15 cellular contexts compared by ENCODE assay signal in genomic region chr5:142806769-142807377, GRCh38. TPM values are rescaled to one million over a fixed set of nuclear protein-coding genes. Genes with fewer than 3 reads are reported as not detected.
DNase-seq lines count a peak whose midpoint lies in the region; ATAC-seq and TF ChIP-seq lines count a peak whose summit lies in the region.
"Had no signal": no experiment of that assay in that cellular context is flagged by ENCODE, and none has a peak within 500 bp of the region (broad histone marks: within the 10 kb centered on the region; RNA-seq: fewer than 3 reads in every experiment).

No MANE protein-coding gene starts in this region.

- no peaks in the 10 kb centered on the region; the same call in 1 of the 2 replicates for H3K79me2 ChIP-seq in SK-N-SH (ENCODE audit: insufficient read depth)

- POLR2A ChIA-PET in SK-N-SH (lab: Yijun Ruan, JAX): no interaction called here

- H3K27me3 ChIP-seq in right atrium auricular region: no peaks in the 10 kb centered on the region
- no peaks in the 10 kb centered on the region for H3K27me3 ChIP-seq in SK-N-SH (ENCODE audit: insufficient read depth)
- H3K27me3 ChIP-seq in mucosa of rectum (ENCODE audit: control insufficient read depth in 2 of 2, insufficient read depth in 2 of 2, low read length in 2 of 2): no peaks in the 10 kb centered on the region

- no peaks in the 10 kb centered on the region for H3K36me3 ChIP-seq in right atrium auricular region
- H3K36me3 ChIP-seq in SK-N-SH (replicated peaks in 1 of 2; ENCODE audit: control insufficient read depth in 1 of 2, insufficient read depth in 2 of 2, low read length in 1 of 2): no peaks in the 10 kb centered on the region
- H3K36me3 ChIP-seq in mucosa of rectum (ENCODE audit: control insufficient read depth in 2 of 2, insufficient read depth in 2 of 2, low read length in 2 of 2): no peaks in the 10 kb centered on the region

- H3K4me3 ChIP-seq in right atrium auricular region: no peak overlapping the region
- no peak overlapping the region for H3K4me3 ChIP-seq in SK-N-SH (ENCODE audit: low read depth in 2 of 2, low read length in 1 of 2)
- H3K4me3 ChIP-seq in mucosa of rectum (ENCODE audit: low read length in 2 of 2): no peak overlapping the region

- TF ChIP-seq RAD21 in SK-N-SH (IDR thresholded peaks at IDR 0.05; ENCODE audit: low read length): no peak

- H3K9ac ChIP-seq in SK-N-SH (no peak overlapping the region), mucosa of rectum (ENCODE audit: low read depth in 1 of 2, low read length in 2 of 2) (no peak overlapping the region)

- no peak for TF ChIP-seq CTCF in right atrium auricular region (IDR thresholded peaks at IDR 0.05)
- TF ChIP-seq CTCF in SK-N-SH (IDR thresholded peaks at IDR 0.05): no peak

- peaks cover 0 to 75% of the 10 kb centered on the region in 2 donors for H3K4me1 ChIP-seq in right atrium auricular region
- peaks cover 6 to 50% of the 10 kb centered on the region in 2 experiments; a peak in 3 of 4 replicates for H3K4me1 ChIP-seq in SK-N-SH (ENCODE audit: control insufficient read depth in 1 of 2, insufficient read depth in 2 of 2, low read depth in 1 of 2, low read length in 1 of 2)
- H3K4me1 ChIP-seq in mucosa of rectum (ENCODE audit: control insufficient read depth in 2 of 2, insufficient read depth in 2 of 2, low read length in 2 of 2): peaks cover 3 to 6% of the 10 kb centered on the region in 2 donors

- no peak for ATAC-seq in Right ventricle myocardium inferior
- ATAC-seq in HG03280 (IDR thresholded peaks at IDR 0.05; ENCODE audit: unreplicated experiment): no peak

- H3K4me2 ChIP-seq in SK-N-SH: no peak overlapping the region

- in situ Hi-C loops in ACHN (cut with HindIII; ENCODE audit: low pct_ligation_motif_present, low pct_unique_long_range_greater_than_20kb, low sequenced_read_pairs): no loop called here

- intact Hi-C loops in Right ventricle myocardium inferior (cut with DNase I): no loop called here

- H2AFZ ChIP-seq in SK-N-SH (ENCODE audit: low read depth): no peak overlapping the region

- no peak for TF ChIP-seq EP300 in SK-N-SH (IDR thresholded peaks at IDR 0.05; ENCODE audit: borderline replicate concordance in 1 of 2, low read depth in 1 of 2, low read length in 1 of 2)

- WGBS in SK-N-SH (ENCODE audit: low lambda C conversion rate): 76% methylated on average over 3 of the region's 3 CpGs

- CTCF ChIA-PET in SK-N-SH (lab: Yijun Ruan, JAX): interaction anchor here (0.9 to 3.5 kb wide), 3 partner anchors 60 to 94 kb away, joined by 3 to 15 read pairs (median 4); no protein-coding TSS in a partner anchor

- H3K9me3 ChIP-seq in right atrium auricular region: no peaks in the 10 kb centered on the region
- H3K9me3 ChIP-seq in SK-N-SH: no peaks in the 10 kb centered on the region
- H3K9me3 ChIP-seq in mucosa of rectum (ENCODE audit: control insufficient read depth in 2 of 2, low read length in 2 of 2): no peaks in the 10 kb centered on the region

- H3K9me2 ChIP-seq in SK-N-SH: no peaks in the 10 kb centered on the region

- H3K27ac ChIP-seq in right atrium auricular region (peak overlapping the region; percentile 41 to 45), SK-N-SH (ENCODE audit: low read depth in 2 of 2, low read length in 1 of 2) (peak overlapping the region; percentile 12 to 89; a peak in 3 of 4 replicates), mucosa of rectum (ENCODE audit: low read depth in 2 of 2, low read length in 2 of 2) (peak overlapping the region; percentile 17 to 18)

- no peaks in the 10 kb centered on the region for H4K20me1 ChIP-seq in SK-N-SH (ENCODE audit: insufficient read depth)

- H3F3A ChIP-seq in SK-N-SH (replicated peaks; ENCODE audit: insufficient read depth): no peaks in the 10 kb centered on the region

- DNase-seq in right atrium auricular region (ENCODE audit: low spot score): no peak
- no peak for DNase-seq in Right ventricle myocardium inferior (ENCODE audit: missing footprints)
- DNase-seq in SK-N-SH: no peak
- no peak for DNase-seq in DMS79 treated with DMSO at 0.1 percent for 48 hours (lab: John Stamatoyannopoulos, UW)
- no peak for DNase-seq in AML-193 (lab: John Stamatoyannopoulos, UW)
- no peak for DNase-seq in ACHN
- DNase-seq: activated CD4-positive, alpha-beta T cell treated with anti-CD3 and anti-CD28 coated beads for 4 hours; activated T-cell treated with anti-CD3 and anti-CD28 coated beads, Interleukin-2, amount 50 U/mL, for 24 hours; EL; IMR-90; NCI-H1436; NCI-H524 treated with DMSO at 0.1 percent for 48 hours; small intestine had no signal

TF ChIP-seq in SK-N-SH, 30 proteins besides CTCF, POLR2A, EP300 and RAD21:
- no peak for TF ChIP-seq GABPA (IDR thresholded peaks at IDR 0.05; ENCODE audit: low read depth)
- TF ChIP-seq CHD2 (IDR thresholded peaks at IDR 0.05; ENCODE audit: low read length, partially characterized antibody): no peak
- TF ChIP-seq FOSL2 (IDR thresholded peaks at IDR 0.05; ENCODE audit: borderline replicate concordance, low read depth): no peak
- no peak for TF ChIP-seq USF2 (IDR thresholded peaks at IDR 0.05; ENCODE audit: borderline replicate concordance, low read depth, low read length)
- TF ChIP-seq REST (IDR thresholded peaks at IDR 0.05; ENCODE audit: low read depth, low read length): no peak
- no peak for TF ChIP-seq TAF1 (IDR thresholded peaks at IDR 0.05; ENCODE audit: borderline replicate concordance, low read depth, low read length)
- no peak for TF ChIP-seq EZH2phosphoT487 (IDR thresholded peaks at IDR 0.05; ENCODE audit: borderline replicate concordance, low read depth)
- TF ChIP-seq PBX3 (IDR thresholded peaks at IDR 0.05): no peak
- no peak for TF ChIP-seq SIN3A (IDR thresholded peaks at IDR 0.05; ENCODE audit: borderline replicate concordance, low read depth, low read length)
- TF ChIP-seq RCOR1 (IDR thresholded peaks at IDR 0.05; ENCODE audit: low read length): no peak
- no peak for TF ChIP-seq JUND (IDR thresholded peaks at IDR 0.05)
- no peak for TF ChIP-seq MXI1 (IDR thresholded peaks at IDR 0.05; ENCODE audit: low read depth, low read length)
- no peak for TF ChIP-seq SMC3 (IDR thresholded peaks at IDR 0.05; ENCODE audit: low read depth, low read length)

RNA-seq across cellular contexts. Expression of gene ARHGAP26, which starts 36.7 kb away (rescaled TPM):
- total RNA-seq in right atrium auricular region (10 to 100 TPM; 29.8 to 31.6 TPM), Right ventricle myocardium inferior (29.8 TPM)
- polyA plus RNA-seq in SK-N-SH (2012; rRNA removed): 6.1 and 8.4 TPM in 2 replicates
- 4.4 and 4.6 TPM in 2 replicates for polyA plus RNA-seq in SK-N-SH (2012; cell fraction: cytosol; rRNA removed)
- 19.4 and 33.8 TPM in 2 replicates for polyA plus RNA-seq in SK-N-SH (2012; cell fraction: nucleus; rRNA removed)
